33 cellular contexts compared by ENCODE assay signal in the genomic region with DNA sequence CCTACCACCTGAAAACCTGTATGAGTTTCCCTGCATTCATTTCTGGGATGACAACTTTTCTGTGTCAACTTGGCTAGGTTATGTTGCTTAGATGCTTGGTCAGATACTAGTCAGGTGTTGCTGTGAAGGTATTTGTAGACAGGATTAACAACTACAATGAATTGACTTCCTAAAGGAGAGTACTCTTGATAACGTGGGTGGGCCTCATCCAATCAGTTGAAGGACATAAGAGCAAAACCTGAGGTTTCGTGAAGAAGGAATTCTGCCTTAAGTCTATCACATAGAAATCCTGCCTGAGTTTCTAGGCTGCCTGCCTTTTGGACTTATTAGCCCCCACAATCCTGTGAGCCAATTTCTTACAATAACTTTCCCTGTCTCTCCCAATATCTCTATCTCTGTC.
"Had no signal": no experiment of that assay in that cellular context is flagged by ENCODE, and none has a peak within 500 bp of the region (broad histone marks: within the 10 kb centered on the region; RNA-seq: fewer than 3 reads in every experiment).

No MANE protein-coding gene starts in this region.

- H3K4me3 ChIP-seq: adrenal gland, ascending aorta, body of pancreas, breast epithelium, cardiac muscle cell had no signal

- H3K27me3 ChIP-seq: adrenal gland, ascending aorta, body of pancreas, brain microvascular endothelial cell, breast epithelium, cardiac muscle cell had no signal

- H3K36me3 ChIP-seq: adrenal gland, ascending aorta, brain microvascular endothelial cell, breast epithelium, cardiac muscle cell had no signal

- ATAC-seq: activated naive CD4-positive, alpha-beta T cell treated with anti-CD3 and anti-CD28 coated beads, Interleukin-2, amount 50 U/mL, for 72 hours; activated naive CD8-positive, alpha-beta T cell treated with anti-CD3 and anti-CD28 coated beads, Interleukin-2, amount 50 U/mL, for 24 hours; activated T-cell treated with anti-CD3 and anti-CD28 coated beads, Interleukin-2, amount 50 U/mL, for 4 hours; activated T-cell treated with anti-CD3 and anti-CD28 coated beads, Interleukin-2, amount 50 U/mL, for 72 hours; activated T-helper 17 cell treated with anti-CD3 and anti-CD28 coated beads, Interleukin-2, amount 50 U/mL, for 72 hours; body of pancreas had no signal

- H3K27ac ChIP-seq: adrenal gland, ascending aorta, body of pancreas, brain microvascular endothelial cell, breast epithelium, cardiac muscle cell had no signal

- FAIRE-seq: astrocyte had no signal

- H3K4me1 ChIP-seq: adrenal gland, ascending aorta, body of pancreas, breast epithelium had no signal

- H3K9me3 ChIP-seq: adrenal gland, ascending aorta had no signal

- DNase-seq: activated effector memory CD4-positive, alpha-beta T cell treated with anti-CD3 and anti-CD28 coated beads, Interleukin-2, amount 50 U/mL, for 16 hours; activated effector memory CD4-positive, alpha-beta T cell treated with Interleukin-2 at 50 U/mL for 16 hours; activated gamma-delta T cell; activated gamma-delta T cell treated with Interleukin-2 at 50 U/mL for 16 hours; activated naive CD4-positive, alpha-beta T cell; activated naive CD4-positive, alpha-beta T cell treated with anti-CD3 and anti-CD28 coated beads for 36 hours; activated naive CD4-positive, alpha-beta T cell treated with anti-CD3 and anti-CD28 coated beads, Interleukin-2, amount 10 ng/mL, durations not matched to agents 7 days and 5 days; activated naive CD4-positive, alpha-beta T cell treated with anti-CD3 and anti-CD28 coated beads, Interleukin-2, amount 50 U/mL, for 16 hours; activated naive CD4-positive, alpha-beta T cell treated with Interleukin-2 at 50 U/mL for 16 hours; activated naive CD8-positive, alpha-beta T cell treated with anti-CD3 and anti-CD28 coated beads for 36 hours; activated naive CD8-positive, alpha-beta T cell treated with anti-CD3 and anti-CD28 coated beads, Interleukin-2, amount 10 ng/mL, durations not matched to agents 7 days and 5 days; activated naive CD8-positive, alpha-beta T cell treated with anti-CD3 and anti-CD28 coated beads, Interleukin-2, amount 50 U/mL, for 24 hours; activated T-cell treated with anti-CD3 and anti-CD28 coated beads, Interleukin-2, amount 50 U/mL, for 1 hour; activated T-cell treated with anti-CD3 and anti-CD28 coated beads, Interleukin-2, amount 50 U/mL, for 24 hours; activated T-cell treated with anti-CD3 and anti-CD28 coated beads, Interleukin-2, amount 50 U/mL, for 4 hours; activated T-cell treated with anti-CD3 and anti-CD28 coated beads, Interleukin-2, amount 50 U/mL, for 48 hours; activated T-cell treated with anti-CD3 and anti-CD28 coated beads, Interleukin-2, amount 50 U/mL, for 72 hours; adrenal gland; amniotic stem cell; amygdala; anterior cingulate cortex; aorta; body of pancreas; brain microvascular endothelial cell; caudate nucleus; central memory CD4-positive, alpha-beta T cell; cerebellar nuclear complex had no signal
